In the genomic region with DNA sequence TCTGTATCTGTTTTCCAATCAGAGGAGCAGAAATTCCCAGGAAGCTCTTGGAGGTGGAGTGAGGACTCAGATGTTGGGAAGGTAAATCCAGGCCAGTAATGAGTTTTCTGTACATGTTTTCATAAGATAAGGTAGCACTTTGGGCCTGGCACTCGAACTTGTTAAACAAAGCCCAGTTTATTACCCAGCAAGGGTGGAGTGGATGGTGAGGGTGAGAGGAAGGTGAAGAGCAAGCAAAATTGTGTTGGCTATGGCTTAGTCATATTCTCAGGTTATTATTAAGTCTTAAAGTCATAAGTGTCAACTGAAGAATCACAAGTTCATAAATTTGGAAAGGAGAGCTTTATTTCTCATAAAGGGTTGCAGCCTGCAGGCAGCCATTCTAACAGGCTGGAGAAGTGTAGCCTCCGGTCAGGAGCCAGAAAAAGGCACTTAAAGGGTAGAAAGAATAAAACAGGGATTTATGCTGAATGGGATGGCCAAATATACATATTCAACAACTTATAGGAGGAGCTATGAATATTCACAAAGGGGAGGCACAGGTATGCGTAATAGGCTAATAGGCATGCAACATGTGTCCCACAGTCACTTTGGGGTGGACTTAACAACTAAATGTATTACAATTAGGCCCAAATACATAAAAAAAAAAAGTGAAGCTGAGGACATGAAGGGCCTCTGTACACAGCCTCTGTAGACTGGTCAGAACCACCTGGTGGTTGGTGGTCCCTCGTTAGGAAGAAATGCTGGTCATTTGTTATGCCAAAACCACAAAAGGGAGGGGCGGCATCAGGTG, we compare ENCODE assay signal across 1 cellular context.
TF ChIP-seq lines count a peak whose summit lies in the region.

No MANE protein-coding gene starts in this region.

TF ChIP-seq in HEK293, 187 proteins besides CTCF, POLR2A, EP300 and RAD21 (continued from another document and continues in another):
- TF ChIP-seq PRDM2 (tag by site-specific recombination; IDR thresholded peaks at IDR 0.05; ENCODE audit: borderline replicate concordance): no peak
- no peak for TF ChIP-seq ZNF76 (tag by site-specific recombination; IDR thresholded peaks at IDR 0.05; ENCODE audit: borderline replicate concordance, low read depth)
- TF ChIP-seq SETDB1 (IDR thresholded peaks at IDR 0.05; ENCODE audit: insufficient read length, low read length): no peak
- TF ChIP-seq ZFP37 (tag by site-specific recombination; IDR thresholded peaks at IDR 0.05): no peak
- no peak for TF ChIP-seq ZNF248 (tag by site-specific recombination; IDR thresholded peaks at IDR 0.05)
- no peak for TF ChIP-seq ZBTB48 (tag by site-specific recombination; IDR thresholded peaks at IDR 0.05)
- TF ChIP-seq ZNF132 (tag by site-specific recombination; IDR thresholded peaks at IDR 0.05; ENCODE audit: borderline replicate concordance): no peak
- TF ChIP-seq ZXDB (tag by site-specific recombination; IDR thresholded peaks at IDR 0.05): peak; percentile 59
- no peak for TF ChIP-seq ZNF433 (tag by site-specific recombination; IDR thresholded peaks at IDR 0.05; ENCODE audit: low read depth)
- TF ChIP-seq ZNF701 (tag by site-specific recombination; IDR thresholded peaks at IDR 0.05): no peak
- TF ChIP-seq ZNF239 (tag by site-specific recombination; IDR thresholded peaks at IDR 0.05): no peak
- no peak for TF ChIP-seq YY2 (tag by site-specific recombination; IDR thresholded peaks at IDR 0.05)
- no peak for TF ChIP-seq ZBTB8A (tag by site-specific recombination; IDR thresholded peaks at IDR 0.05)
- no peak for TF ChIP-seq ZBTB17 (tag by site-specific recombination; IDR thresholded peaks at IDR 0.05)
- no peak for TF ChIP-seq ZNF624 (tag by site-specific recombination; IDR thresholded peaks at IDR 0.05)
- TF ChIP-seq HOXD13 (CRISPR knock-in tag; IDR thresholded peaks at IDR 0.05; ENCODE audit: borderline replicate concordance): no peak
- TF ChIP-seq ZNF202 (tag by site-specific recombination; IDR thresholded peaks at IDR 0.05; ENCODE audit: borderline replicate concordance): no peak
- TF ChIP-seq, protein P1, sequence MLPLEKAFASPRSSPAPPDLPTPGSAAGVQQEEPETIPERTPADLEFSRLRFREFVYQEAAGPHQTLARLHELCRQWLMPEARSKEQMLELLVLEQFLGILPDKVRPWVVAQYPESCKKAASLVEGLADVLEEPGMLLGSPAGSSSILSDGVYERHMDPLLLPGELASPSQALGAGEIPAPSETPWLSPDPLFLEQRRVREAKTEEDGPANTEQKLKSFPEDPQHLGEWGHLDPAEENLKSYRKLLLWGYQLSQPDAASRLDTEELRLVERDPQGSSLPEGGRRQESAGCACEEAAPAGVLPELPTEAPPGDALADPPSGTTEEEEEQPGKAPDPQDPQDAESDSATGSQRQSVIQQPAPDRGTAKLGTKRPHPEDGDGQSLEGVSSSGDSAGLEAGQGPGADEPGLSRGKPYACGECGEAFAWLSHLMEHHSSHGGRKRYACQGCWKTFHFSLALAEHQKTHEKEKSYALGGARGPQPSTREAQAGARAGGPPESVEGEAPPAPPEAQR (tag by site-specific recombination; IDR thresholded peaks at IDR 0.05): no peak
- TF ChIP-seq ZFP69B (tag by site-specific recombination; IDR thresholded peaks at IDR 0.05): no peak
- no peak for TF ChIP-seq ZNF133 (tag by site-specific recombination; IDR thresholded peaks at IDR 0.05)
- TF ChIP-seq, protein P2, sequence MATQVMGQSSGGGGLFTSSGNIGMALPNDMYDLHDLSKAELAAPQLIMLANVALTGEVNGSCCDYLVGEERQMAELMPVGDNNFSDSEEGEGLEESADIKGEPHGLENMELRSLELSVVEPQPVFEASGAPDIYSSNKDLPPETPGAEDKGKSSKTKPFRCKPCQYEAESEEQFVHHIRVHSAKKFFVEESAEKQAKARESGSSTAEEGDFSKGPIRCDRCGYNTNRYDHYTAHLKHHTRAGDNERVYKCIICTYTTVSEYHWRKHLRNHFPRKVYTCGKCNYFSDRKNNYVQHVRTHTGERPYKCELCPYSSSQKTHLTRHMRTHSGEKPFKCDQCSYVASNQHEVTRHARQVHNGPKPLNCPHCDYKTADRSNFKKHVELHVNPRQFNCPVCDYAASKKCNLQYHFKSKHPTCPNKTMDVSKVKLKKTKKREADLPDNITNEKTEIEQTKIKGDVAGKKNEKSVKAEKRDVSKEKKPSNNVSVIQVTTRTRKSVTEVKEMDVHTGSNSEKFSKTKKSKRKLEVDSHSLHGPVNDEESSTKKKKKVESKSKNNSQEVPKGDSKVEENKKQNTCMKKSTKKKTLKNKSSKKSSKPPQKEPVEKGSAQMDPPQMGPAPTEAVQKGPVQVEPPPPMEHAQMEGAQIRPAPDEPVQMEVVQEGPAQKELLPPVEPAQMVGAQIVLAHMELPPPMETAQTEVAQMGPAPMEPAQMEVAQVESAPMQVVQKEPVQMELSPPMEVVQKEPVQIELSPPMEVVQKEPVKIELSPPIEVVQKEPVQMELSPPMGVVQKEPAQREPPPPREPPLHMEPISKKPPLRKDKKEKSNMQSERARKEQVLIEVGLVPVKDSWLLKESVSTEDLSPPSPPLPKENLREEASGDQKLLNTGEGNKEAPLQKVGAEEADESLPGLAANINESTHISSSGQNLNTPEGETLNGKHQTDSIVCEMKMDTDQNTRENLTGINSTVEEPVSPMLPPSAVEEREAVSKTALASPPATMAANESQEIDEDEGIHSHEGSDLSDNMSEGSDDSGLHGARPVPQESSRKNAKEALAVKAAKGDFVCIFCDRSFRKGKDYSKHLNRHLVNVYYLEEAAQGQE (tag by site-specific recombination; IDR thresholded peaks at IDR 0.05): no peak
- TF ChIP-seq MEIS1 (CRISPR knock-in tag; IDR thresholded peaks at IDR 0.05; ENCODE audit: borderline replicate concordance): no peak
- no peak for TF ChIP-seq KLF16 (tag by site-specific recombination; IDR thresholded peaks at IDR 0.05)
- no peak for TF ChIP-seq ZNF664 (tag by site-specific recombination; IDR thresholded peaks at IDR 0.05)
- TF ChIP-seq, protein P3, sequence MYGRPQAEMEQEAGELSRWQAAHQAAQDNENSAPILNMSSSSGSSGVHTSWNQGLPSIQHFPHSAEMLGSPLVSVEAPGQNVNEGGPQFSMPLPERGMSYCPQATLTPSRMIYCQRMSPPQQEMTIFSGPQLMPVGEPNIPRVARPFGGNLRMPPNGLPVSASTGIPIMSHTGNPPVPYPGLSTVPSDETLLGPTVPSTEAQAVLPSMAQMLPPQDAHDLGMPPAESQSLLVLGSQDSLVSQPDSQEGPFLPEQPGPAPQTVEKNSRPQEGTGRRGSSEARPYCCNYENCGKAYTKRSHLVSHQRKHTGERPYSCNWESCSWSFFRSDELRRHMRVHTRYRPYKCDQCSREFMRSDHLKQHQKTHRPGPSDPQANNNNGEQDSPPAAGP (tag by site-specific recombination; IDR thresholded peaks at IDR 0.05): no peak
- TF ChIP-seq ZNF155 (tag by site-specific recombination; IDR thresholded peaks at IDR 0.05): no peak
- no peak for TF ChIP-seq ZSCAN16 (tag by site-specific recombination; IDR thresholded peaks at IDR 0.05)
- no peak for TF ChIP-seq ZNF521 (tag by site-specific recombination; IDR thresholded peaks at IDR 0.05)
- TF ChIP-seq ZNF175 (tag by site-specific recombination; IDR thresholded peaks at IDR 0.05): no peak
- TF ChIP-seq, protein P4, sequence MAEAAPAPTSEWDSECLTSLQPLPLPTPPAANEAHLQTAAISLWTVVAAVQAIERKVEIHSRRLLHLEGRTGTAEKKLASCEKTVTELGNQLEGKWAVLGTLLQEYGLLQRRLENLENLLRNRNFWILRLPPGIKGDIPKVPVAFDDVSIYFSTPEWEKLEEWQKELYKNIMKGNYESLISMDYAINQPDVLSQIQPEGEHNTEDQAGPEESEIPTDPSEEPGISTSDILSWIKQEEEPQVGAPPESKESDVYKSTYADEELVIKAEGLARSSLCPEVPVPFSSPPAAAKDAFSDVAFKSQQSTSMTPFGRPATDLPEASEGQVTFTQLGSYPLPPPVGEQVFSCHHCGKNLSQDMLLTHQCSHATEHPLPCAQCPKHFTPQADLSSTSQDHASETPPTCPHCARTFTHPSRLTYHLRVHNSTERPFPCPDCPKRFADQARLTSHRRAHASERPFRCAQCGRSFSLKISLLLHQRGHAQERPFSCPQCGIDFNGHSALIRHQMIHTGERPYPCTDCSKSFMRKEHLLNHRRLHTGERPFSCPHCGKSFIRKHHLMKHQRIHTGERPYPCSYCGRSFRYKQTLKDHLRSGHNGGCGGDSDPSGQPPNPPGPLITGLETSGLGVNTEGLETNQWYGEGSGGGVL (tag by site-specific recombination; IDR thresholded peaks at IDR 0.05): peak; percentile 13; the same call in 1 of the 2 replicates
- 0 out of 2 replicates have a peak, but pooled peaks have one; percentile 51 for TF ChIP-seq ZNF10 (tag by site-specific recombination; IDR thresholded peaks at IDR 0.05)
- no peak for TF ChIP-seq REPIN1 (tag by site-specific recombination; IDR thresholded peaks at IDR 0.05; ENCODE audit: low read depth)
- TF ChIP-seq SP7 (tag by site-specific recombination; IDR thresholded peaks at IDR 0.05): no peak
- TF ChIP-seq, protein P5, sequence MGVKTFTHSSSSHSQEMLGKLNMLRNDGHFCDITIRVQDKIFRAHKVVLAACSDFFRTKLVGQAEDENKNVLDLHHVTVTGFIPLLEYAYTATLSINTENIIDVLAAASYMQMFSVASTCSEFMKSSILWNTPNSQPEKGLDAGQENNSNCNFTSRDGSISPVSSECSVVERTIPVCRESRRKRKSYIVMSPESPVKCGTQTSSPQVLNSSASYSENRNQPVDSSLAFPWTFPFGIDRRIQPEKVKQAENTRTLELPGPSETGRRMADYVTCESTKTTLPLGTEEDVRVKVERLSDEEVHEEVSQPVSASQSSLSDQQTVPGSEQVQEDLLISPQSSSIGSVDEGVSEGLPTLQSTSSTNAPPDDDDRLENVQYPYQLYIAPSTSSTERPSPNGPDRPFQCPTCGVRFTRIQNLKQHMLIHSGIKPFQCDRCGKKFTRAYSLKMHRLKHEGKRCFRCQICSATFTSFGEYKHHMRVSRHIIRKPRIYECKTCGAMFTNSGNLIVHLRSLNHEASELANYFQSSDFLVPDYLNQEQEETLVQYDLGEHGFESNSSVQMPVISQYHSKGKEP (tag by site-specific recombination; IDR thresholded peaks at IDR 0.05): no peak
- TF ChIP-seq MZF1 (tag by site-specific recombination; IDR thresholded peaks at IDR 0.05; ENCODE audit: borderline replicate concordance): no peak
- TF ChIP-seq, protein P6, sequence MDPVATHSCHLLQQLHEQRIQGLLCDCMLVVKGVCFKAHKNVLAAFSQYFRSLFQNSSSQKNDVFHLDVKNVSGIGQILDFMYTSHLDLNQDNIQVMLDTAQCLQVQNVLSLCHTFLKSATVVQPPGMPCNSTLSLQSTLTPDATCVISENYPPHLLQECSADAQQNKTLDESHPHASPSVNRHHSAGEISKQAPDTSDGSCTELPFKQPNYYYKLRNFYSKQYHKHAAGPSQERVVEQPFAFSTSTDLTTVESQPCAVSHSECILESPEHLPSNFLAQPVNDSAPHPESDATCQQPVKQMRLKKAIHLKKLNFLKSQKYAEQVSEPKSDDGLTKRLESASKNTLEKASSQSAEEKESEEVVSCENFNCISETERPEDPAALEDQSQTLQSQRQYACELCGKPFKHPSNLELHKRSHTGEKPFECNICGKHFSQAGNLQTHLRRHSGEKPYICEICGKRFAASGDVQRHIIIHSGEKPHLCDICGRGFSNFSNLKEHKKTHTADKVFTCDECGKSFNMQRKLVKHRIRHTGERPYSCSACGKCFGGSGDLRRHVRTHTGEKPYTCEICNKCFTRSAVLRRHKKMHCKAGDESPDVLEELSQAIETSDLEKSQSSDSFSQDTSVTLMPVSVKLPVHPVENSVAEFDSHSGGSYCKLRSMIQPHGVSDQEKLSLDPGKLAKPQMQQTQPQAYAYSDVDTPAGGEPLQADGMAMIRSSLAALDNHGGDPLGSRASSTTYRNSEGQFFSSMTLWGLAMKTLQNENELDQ (tag by site-specific recombination; IDR thresholded peaks at IDR 0.05; ENCODE audit: low read depth): no peak
- TF ChIP-seq ZNF658 (tag by site-specific recombination; IDR thresholded peaks at IDR 0.05): no peak
- no peak for TF ChIP-seq ZNF571 (tag by site-specific recombination; IDR thresholded peaks at IDR 0.05)
- TF ChIP-seq ZNF830 (tag by site-specific recombination; IDR thresholded peaks at IDR 0.05; ENCODE audit: low read depth): no peak
- TF ChIP-seq ZFHX2 (tag by site-specific recombination; conservative IDR thresholded peaks at IDR 0.05): no peak
